ENCODE assay signal across 17 cellular contexts in genomic region chr2:232328038-232328435, GRCh38. TPM values are rescaled to one million over a fixed set of nuclear protein-coding genes. Genes with fewer than 3 reads are reported as not detected.
DNase-seq lines count a peak whose midpoint lies in the region; ATAC-seq and TF ChIP-seq lines count a peak whose summit lies in the region.
"Had no signal": no experiment of that assay in that cellular context is flagged by ENCODE, and none has a peak within 500 bp of the region (broad histone marks: within the 10 kb centered on the region; RNA-seq: fewer than 3 reads in every experiment).

No MANE protein-coding gene starts in this region.

- no peak for TF ChIP-seq CTCF in heart right ventricle (IDR thresholded peaks at IDR 0.05)
- 0 out of 2 replicates have a peak, but pooled peaks have one; percentile 23 for TF ChIP-seq CTCF in PC-3 (conservative IDR thresholded peaks at IDR 0.05; ENCODE audit: low read depth, low read length)
- no peak for TF ChIP-seq CTCF in progenitor cell of endocrine pancreas (IDR thresholded peaks at IDR 0.05; ENCODE audit: unreplicated experiment)
- TF ChIP-seq CTCF in gastroesophageal sphincter (IDR thresholded peaks at IDR 0.05): no peak

- no TSS peak for BruUV-seq in PC-3 (replicated peaks; lab: Mats Ljungman, UMichigan)

- DNase-seq in left cardiac atrium: peak; percentile 7
- no peak for DNase-seq in heart right ventricle
- peak; percentile 32 for DNase-seq in GM19238 (ENCODE audit: insufficient read length, low spot score)
- no peak for DNase-seq in PC-3
- DNase-seq in progenitor cell of endocrine pancreas (ENCODE audit: low spot score, unreplicated experiment): no peak
- DNase-seq in NCI-H1048 (lab: John Stamatoyannopoulos, UW): no peak
- DNase-seq: activated T-cell treated with anti-CD3 and anti-CD28 coated beads, Interleukin-2, amount 50 U/mL, for 72 hours; CD8-positive, alpha-beta T cell; GDM1; midbrain; NCI-H1105 treated with DMSO at 0.1 percent for 48 hours; T-helper 1 cell had no signal

- H3K9me3 ChIP-seq in heart right ventricle (no peaks in the 10 kb centered on the region), PC-3 (ENCODE audit: low read length) (no peaks in the 10 kb centered on the region), gastroesophageal sphincter (no peaks in the 10 kb centered on the region)
- H3K9me3 ChIP-seq: body of pancreas, Peyer's patch had no signal

- POLR2A ChIA-PET in PC-3 (lab: Charles Lee; ENCODE audit: unreplicated experiment): no interaction called here

- H3K4me3 ChIP-seq in heart right ventricle: no peak overlapping the region
- H3K4me3 ChIP-seq in PC-3 (ENCODE audit: low read length): no peak overlapping the region
- no peak overlapping the region for H3K4me3 ChIP-seq in gastroesophageal sphincter
- H3K4me3 ChIP-seq: body of pancreas, Peyer's patch had no signal

- TF ChIP-seq EP300 in gastroesophageal sphincter (IDR thresholded peaks at IDR 0.05): no peak

- no peaks in the 10 kb centered on the region for H3K9me3 Mint-ChIP-seq in progenitor cell of endocrine pancreas (ENCODE audit: low read depth)
- H3K9me3 Mint-ChIP-seq: activated T-cell treated with anti-CD3 and anti-CD28 coated beads, Interleukin-2, amount 50 U/mL, for 72 hours; CD8-positive, alpha-beta T cell; IgD-negative memory B cell had no signal

- no peak for TF ChIP-seq POLR2A in gastroesophageal sphincter (IDR thresholded peaks at IDR 0.05)

- H3K79me2 ChIP-seq in PC-3 (ENCODE audit: low read length): no peaks in the 10 kb centered on the region

- no peaks in the 10 kb centered on the region for H3K9me2 ChIP-seq in PC-3 (replicated peaks; ENCODE audit: low read length)

- CTCF ChIA-PET in PC-3 (lab: Charles Lee): interaction anchor here (1.2 kb wide), 1 partner anchor 422 kb away, joined by 3 read pairs; no protein-coding TSS in a partner anchor

- peaks cover 0 to 11% (median 3%) of the 10 kb centered on the region in 9 donors for H3K4me1 ChIP-seq in heart right ventricle
- H3K4me1 ChIP-seq in PC-3 (ENCODE audit: insufficient read depth, low read length): no peaks in the 10 kb centered on the region
- H3K4me1 ChIP-seq in gastroesophageal sphincter: no peaks in the 10 kb centered on the region
- H3K4me1 ChIP-seq: body of pancreas, Peyer's patch had no signal

- no peak overlapping the region for H3K4me3 Mint-ChIP-seq in progenitor cell of endocrine pancreas (ENCODE audit: low read depth)
- H3K4me3 Mint-ChIP-seq: activated T-cell treated with anti-CD3 and anti-CD28 coated beads, Interleukin-2, amount 50 U/mL, for 72 hours; CD8-positive, alpha-beta T cell; IgD-negative memory B cell had no signal

- H3K27me3 Mint-ChIP-seq in progenitor cell of endocrine pancreas: no peaks in the 10 kb centered on the region
- H3K27me3 Mint-ChIP-seq: IgD-negative memory B cell had no signal

- H3K36me3 Mint-ChIP-seq in progenitor cell of endocrine pancreas (ENCODE audit: insufficient read depth): no peaks in the 10 kb centered on the region
- H3K36me3 Mint-ChIP-seq: CD8-positive, alpha-beta T cell; IgD-negative memory B cell had no signal

- WGBS in heart right ventricle, 2 donors: 95 to 96% methylated on average over 2 of the region's 2 CpGs
- WGBS in gastroesophageal sphincter (ENCODE audit: low coverage in 1 of 2), 2 donors: 40% methylated on average over 1 of the region's 2 CpGs; no CpG with 5 or more reads in 1 of the 2 donors

- no peaks in the 10 kb centered on the region for H3F3A ChIP-seq in PC-3 (ENCODE audit: low read length, unreplicated experiment)

- H3K36me3 ChIP-seq in heart right ventricle (no peaks in the 10 kb centered on the region), PC-3 (ENCODE audit: low read depth, low read length) (no peaks in the 10 kb centered on the region), gastroesophageal sphincter (peaks cover 0 to 8% of the 10 kb centered on the region in 2 donors)
- H3K36me3 ChIP-seq: Peyer's patch had no signal

- H3K27ac Mint-ChIP-seq in progenitor cell of endocrine pancreas: no peak overlapping the region
- H3K27ac Mint-ChIP-seq: activated T-cell treated with anti-CD3 and anti-CD28 coated beads, Interleukin-2, amount 50 U/mL, for 72 hours; CD8-positive, alpha-beta T cell; IgD-negative memory B cell had no signal

- H3K9ac ChIP-seq in PC-3 (ENCODE audit: low read length): no peak overlapping the region

- no peaks in the 10 kb centered on the region for H3K27me3 ChIP-seq in heart right ventricle
- H3K27me3 ChIP-seq in PC-3 (ENCODE audit: low read length): no peaks in the 10 kb centered on the region
- no peaks in the 10 kb centered on the region for H3K27me3 ChIP-seq in gastroesophageal sphincter
- H3K27me3 ChIP-seq: body of pancreas, Peyer's patch had no signal

- intact Hi-C loops in left cardiac atrium (cut with DNase I) (loop anchor here in 1 of 2 donors (5.0 kb wide), 1 partner anchor 401 kb away; the partner anchor contains the start of gene NPPC), heart right ventricle (cut with DNase I) (loop anchor here (5.0 to 10.0 kb wide), 6 partner anchors 107 to 421 kb away; partner anchors contain the start of gene NPPC (in 6 of the 10)), PC-3 (cut with micrococcal nuclease) (loop anchor here (10.0 kb wide), 1 partner anchor 183 kb away; no protein-coding TSS in a partner anchor)

- H3K27ac ChIP-seq in heart right ventricle (no peak overlapping the region), PC-3 (ENCODE audit: low read length) (no peak overlapping the region), gastroesophageal sphincter (no peak overlapping the region)
- H3K27ac ChIP-seq: body of pancreas, Peyer's patch had no signal

- H3K4me2 ChIP-seq in PC-3 (ENCODE audit: low read length): no peak overlapping the region

- ATAC-seq in left cardiac atrium (no peak), heart right ventricle (no peak), PC-3 (no peak), gastroesophageal sphincter (no peak)
- ATAC-seq: activated T-cell treated with anti-CD3 and anti-CD28 coated beads, Interleukin-2, amount 50 U/mL, for 72 hours; body of pancreas; CD8-positive, alpha-beta T cell had no signal

- H2AFZ ChIP-seq in PC-3 (ENCODE audit: low read length): no peak overlapping the region

- H4K20me1 ChIP-seq in PC-3 (ENCODE audit: low read length): no peaks in the 10 kb centered on the region

- peaks cover 1% of the 10 kb centered on the region for H3K4me1 Mint-ChIP-seq in progenitor cell of endocrine pancreas (ENCODE audit: low read depth)

RNA-seq across cellular contexts. Expression of gene ALPP, which starts 50.5 kb away (rescaled TPM):
- total RNA-seq in left cardiac atrium: not detected
- total RNA-seq in heart right ventricle: not detected
- polyA plus RNA-seq in heart right ventricle: not detected
- 8.6 and 14.4 TPM in 2 replicates for total RNA-seq in PC-3 (2014; rRNA removed)
- total RNA-seq in progenitor cell of endocrine pancreas: not detected in 2 replicates
- not detected for total RNA-seq in gastroesophageal sphincter
- total RNA-seq: activated T-cell treated with anti-CD3 and anti-CD28 coated beads, Interleukin-2, amount 50 U/mL, for 72 hours; CD8-positive, alpha-beta T cell; NCI-H460; Peyer's patch had no signal
- polyA plus RNA-seq: IgD-negative memory B cell had no signal

Comparison
In these comparisons a context has a peak if more than half of its experiments do, and no peak if none do; other contexts are left out.
1. DNase-seq: peak in left cardiac atrium (single experiment) and GM19238 (single experiment); none in heart right ventricle (0 of 2), PC-3 (single experiment), progenitor cell of endocrine pancreas (single experiment) and NCI-H1048 (single experiment).